In genomic region chr16:588639-588888, GRCh38 we compare ENCODE assay signal across 8 cellular contexts. TPM values are rescaled to one million over a fixed set of nuclear protein-coding genes. Genes with fewer than 3 reads are reported as not detected.
DNase-seq lines count a peak whose midpoint lies in the region; ATAC-seq and TF ChIP-seq lines count a peak whose summit lies in the region.

No MANE protein-coding gene starts in this region.

- WGBS in heart right ventricle, 2 donors: 0 to 1% methylated on average over 21 of the region's 21 CpGs
- WGBS in testis, 2 donors: 0% methylated on average over 1 to 21 of the region's 21 CpGs

- TF ChIP-seq CTCF in heart right ventricle (IDR thresholded peaks at IDR 0.05) (no peak), VCaP (conservative IDR thresholded peaks at IDR 0.05) (no peak), testis (IDR thresholded peaks at IDR 0.05) (no peak)

- H3K4me1 ChIP-seq in heart right ventricle (peaks cover 10 to 67% (median 45%) of the 10 kb centered on the region in 9 donors), mononuclear cell (ENCODE audit: insufficient read depth, low read length) (peaks cover 50% of the 10 kb centered on the region), testis (peaks cover 35% of the 10 kb centered on the region)

- no peak for ATAC-seq in heart right ventricle
- ATAC-seq in HG03354 (IDR thresholded peaks at IDR 0.05; ENCODE audit: poor library complexity, severe bottlenecking, unreplicated experiment): peak; percentile 21

- H3K36me3 ChIP-seq in heart right ventricle: peaks cover 0 to 9% (median 0%) of the 10 kb centered on the region in 9 donors
- no peaks in the 10 kb centered on the region for H3K36me3 ChIP-seq in testis (ENCODE audit: low read depth, missing control alignments)

- no peak for TF ChIP-seq POLR2A in testis (IDR thresholded peaks at IDR 0.05)

- no peaks in the 10 kb centered on the region for H3K27me3 ChIP-seq in heart right ventricle
- no peaks in the 10 kb centered on the region for H3K27me3 ChIP-seq in mononuclear cell (ENCODE audit: insufficient read depth, low read length)
- no peaks in the 10 kb centered on the region for H3K27me3 ChIP-seq in testis

- H3K4me3 ChIP-seq in heart right ventricle (peak overlapping the region; percentile 54 to 97 (median 85)), mononuclear cell (ENCODE audit: low read length) (peak overlapping the region; percentile 81), testis (peak overlapping the region; percentile 84 to 86)

- H3K27ac ChIP-seq in heart right ventricle (peak overlapping the region; percentile 80 to 100 (median 99)), VCaP (peak overlapping the region; percentile 94), testis (peak overlapping the region; percentile 96 to 98)

- intact Hi-C loops in heart right ventricle (cut with DNase I) (loop anchor here in 5 of 10 donors (2.0 to 10.0 kb wide), 6 partner anchors 20 to 164 kb away; partner anchors contain the start of genes RHOT2 (in 2 of the 5), METTL26 (in 1 of the 5), PIGQ (in 1 of the 5) and RAB11FIP3 (in 1 of the 5)), cardiac septum (cut with DNase I) (loop anchor here (5.0 kb wide), 2 partner anchors 54 to 74 kb away; partner anchors contain the start of gene MCRIP2), testis (cut with DNase I; ENCODE audit: low total_unique reads) (loop anchor here (10.0 kb wide), 2 partner anchors 46 to 76 kb away; partner anchors contain the start of genes METTL26, RHOT2 and WFIKKN1)

- DNase-seq in heart right ventricle: peak in 1 of 2 donors; percentile 45
- DNase-seq in cardiac septum (ENCODE audit: low spot score): no peak
- DNase-seq in dedifferentiated amniotic fluid mesenchymal stem cell (ENCODE audit: extremely low spot score): peak; percentile 58
- DNase-seq in testis: peak; percentile 55
- no peak for DNase-seq in NK-92 (lab: John Stamatoyannopoulos, UW; ENCODE audit: unreplicated experiment)

- H3K9me3 ChIP-seq in heart right ventricle (no peaks in the 10 kb centered on the region), mononuclear cell (ENCODE audit: low read depth, low read length) (no peaks in the 10 kb centered on the region), testis (no peaks in the 10 kb centered on the region)

RNA-seq across cellular contexts. Expression of gene RAB40C, which starts 1.3 kb away (rescaled TPM):
- total RNA-seq in heart right ventricle (10 to 100 TPM in 9 of 10 donors, 1 to 10 TPM in 1; 9.1 to 16.1 (median 12.1) TPM), cardiac septum (19.4 TPM), mononuclear cell (6.6 TPM), testis (10 to 100 TPM; 47.9 to 51.2 TPM)
- polyA plus RNA-seq in heart right ventricle (10 to 100 TPM; 19.4 to 32.0 TPM), testis (ENCODE audit: insufficient read depth, low read depth, low replicate concordance) (27.6 TPM)

RNA-seq across cellular contexts. Expression of gene PIGQ, which starts 18.8 kb away (rescaled TPM):
- total RNA-seq in heart right ventricle (10 to 100 TPM; 13.7 to 26.8 (median 19.2) TPM), cardiac septum (25.5 TPM), mononuclear cell (8.5 TPM), testis (100 to 1,000 TPM in 1 of 2 donors, 10 to 100 TPM in 1; 95.4 to 123 TPM)
- polyA plus RNA-seq in heart right ventricle (10 to 100 TPM; 35.3 to 43.7 TPM), testis (ENCODE audit: insufficient read depth, low read depth, low replicate concordance) (80.5 TPM)

RNA-seq across cellular contexts. Expression of gene NHLRC4, which starts 21.8 kb away (rescaled TPM):
- total RNA-seq in heart right ventricle (under 1 TPM in 8 of 10 donors, not detected in 2; 0.12 to 0.75 (median 0.47) TPM), cardiac septum (0.30 TPM), mononuclear cell (1.2 TPM), testis (1 to 10 TPM; 4.5 TPM)
- polyA plus RNA-seq in heart right ventricle (under 1 TPM; 0.51 to 0.59 TPM), testis (ENCODE audit: insufficient read depth, low read depth, low replicate concordance) (3.0 TPM)

RNA-seq across cellular contexts. Expression of gene PRR35, which starts 28.4 kb away (rescaled TPM):
- total RNA-seq in heart right ventricle (not detected), cardiac septum (not detected), mononuclear cell (0.10 TPM), testis (1 to 10 TPM; 5.0 to 7.2 TPM)
- polyA plus RNA-seq in heart right ventricle (not detected), testis (ENCODE audit: insufficient read depth, low read depth, low replicate concordance) (1.7 TPM)

RNA-seq across cellular contexts. Expression of gene WFIKKN1, which starts 42.2 kb away (rescaled TPM):
- total RNA-seq in heart right ventricle (under 1 TPM; 0.11 to 0.80 (median 0.27) TPM), cardiac septum (0.40 TPM), mononuclear cell (0.31 TPM), testis (10 to 100 TPM in 1 of 2 donors, 1 to 10 TPM in 1; 3.5 to 10.5 TPM)
- polyA plus RNA-seq in heart right ventricle (under 1 TPM; 0.61 to 0.95 TPM), testis (ENCODE audit: insufficient read depth, low read depth, low replicate concordance) (1.1 TPM)

Comparison
In these comparisons a context has a peak if more than half of its experiments do, and no peak if none do; other contexts are left out.
1. DNase-seq: peak in dedifferentiated amniotic fluid mesenchymal stem cell (single experiment) and testis (single experiment); none in cardiac septum (single experiment) and NK-92 (single experiment).
2. Peak in every context shown above with its lines, with median percentiles within 50 percentile points of each other: H3K27ac ChIP-seq and H3K4me3 ChIP-seq.